Comparison of ENCODE assay signal across 29 cellular contexts in the genomic region with DNA sequence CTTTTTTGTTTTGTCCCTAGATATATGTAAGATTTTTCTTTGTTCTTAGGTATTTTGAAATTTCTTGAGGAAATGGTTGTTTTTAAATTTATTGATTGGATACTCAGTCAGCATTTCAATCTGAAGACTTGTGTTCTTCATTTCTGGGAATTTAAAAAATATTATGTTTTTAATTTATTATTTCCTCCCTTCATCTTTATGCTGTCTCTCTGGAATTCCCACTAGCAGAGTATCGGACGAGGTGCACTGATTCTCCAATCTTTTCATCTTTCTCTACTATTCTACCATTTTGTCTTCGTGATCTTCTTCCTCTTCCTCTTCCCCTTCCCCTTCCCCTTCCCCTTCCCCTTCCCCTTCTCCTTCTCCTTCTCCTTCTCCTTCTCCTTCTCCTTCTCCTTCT. TPM values are rescaled to one million over a fixed set of nuclear protein-coding genes. Genes with fewer than 3 reads are reported as not detected.
"Had no signal": no experiment of that assay in that cellular context is flagged by ENCODE, and none has a peak within 500 bp of the region (broad histone marks: within the 10 kb centered on the region; RNA-seq: fewer than 3 reads in every experiment).

No MANE protein-coding gene starts in this region.

- H3K27ac ChIP-seq: stomach, suprapubic skin, testis, thoracic aorta, thyroid gland, tibial artery, tibial nerve, transverse colon, upper lobe of left lung, upper lobe of right lung, uterus, vagina had no signal

- DNase-seq: stimulated activated CD4-positive, alpha-beta T cell treated with anti-CD3 and anti-CD28 coated beads, Interleukin-2, amount 100 ng/mL, for 48 hours; stimulated activated CD4-positive, alpha-beta T cell treated with anti-CD3 and anti-CD28 coated beads, Interleukin-4, amount 100 ng/mL, for 1 hour; stimulated activated CD4-positive, alpha-beta T cell treated with anti-CD3 and anti-CD28 coated beads, Interleukin-4, amount 100 ng/mL, for 24 hours; stimulated activated CD4-positive, alpha-beta T cell treated with anti-CD3 and anti-CD28 coated beads, Interleukin-4, amount 100 ng/mL, for 4 hours; stimulated activated CD8-positive, alpha-beta memory T cell treated with anti-CD3 and anti-CD28 coated beads, Interleukin-4, amount 100 ng/mL, for 48 hours; stimulated activated naive B cell treated with anti-CD40 and anti-IgM and Interleukin-4, amounts not matched to agents 10 μg/mL and 1 μg/mL and 100 μg/mL, for 72 hours; stimulated activated naive CD4-positive, alpha-beta T cell; stimulated activated naive CD4-positive, alpha-beta T cell treated with Interleukin-2 at 50 U/mL for 16 hours; stimulated activated naive CD8-positive, alpha-beta T cell treated with anti-CD3 and anti-CD28 coated beads, Interleukin-15, amount 100 ng/mL, for 72 hours; stimulated activated naive CD8-positive, alpha-beta T cell treated with anti-CD3 and anti-CD28 coated beads, Interleukin-15, Interleukin-2, amounts not matched to agents 100 U/mL and 50 U/mL, for 24 hours; stomach; substantia nigra; testis; thyroid gland; tibial artery; transverse colon; trophoblast cell; upper lobe of left lung; upper lobe of right lung; uterus had no signal

- ATAC-seq: stimulated activated effector memory CD8-positive, alpha-beta T cell treated with anti-CD3 and anti-CD28 coated beads, Interleukin-12 subunit alpha, Interleukin-12 subunit beta, amount 100 ng/mL, for 72 hours; stimulated activated memory B cell treated with anti-CD40 and anti-IgM and Interleukin-4, amounts not matched to agents 10 μg/mL and 1 μg/mL and 100 μg/mL, for 72 hours; stimulated activated naive B cell treated with anti-CD40 and anti-IgM and Interleukin-4, amounts not matched to agents 10 μg/mL and 1 μg/mL and 100 μg/mL, for 72 hours; stimulated activated naive CD8-positive, alpha-beta T cell treated with anti-CD3 and anti-CD28 coated beads, Interleukin-15, amount 100 ng/mL, for 72 hours; stimulated activated naive CD8-positive, alpha-beta T cell treated with anti-CD3 and anti-CD28 coated beads, Interleukin-15, Interleukin-2, amounts not matched to agents 100 U/mL and 50 U/mL, for 24 hours; upper lobe of right lung had no signal

- H3K36me3 ChIP-seq: stomach, suprapubic skin, thoracic aorta, thyroid gland, tibial artery, tibial nerve, transverse colon, upper lobe of left lung, uterus, vagina had no signal

- H3K27me3 ChIP-seq: stomach, testis, thyroid gland, tibial artery, tibial nerve, transverse colon, upper lobe of left lung, upper lobe of right lung, uterus, vagina had no signal

- H3K4me1 ChIP-seq: stomach, suprapubic skin, testis, thyroid gland, tibial artery, tibial nerve, transverse colon, upper lobe of left lung, upper lobe of right lung, uterus, vagina had no signal

- H3K4me3 ChIP-seq: stomach, suprapubic skin, testis, thoracic aorta, thyroid gland, tibial artery, tibial nerve, transverse colon, upper lobe of left lung, upper lobe of right lung, uterus, vagina had no signal

- H3K9me3 ChIP-seq: stomach, suprapubic skin, testis, thoracic aorta, thyroid gland, tibial artery, transverse colon, upper lobe of left lung, upper lobe of right lung, uterus, vagina had no signal

RNA-seq across cellular contexts. Expression of gene SCTR, which starts 12.3 kb away (rescaled TPM):
- total RNA-seq: subcutaneous adipose tissue, suprapubic skin, thoracic aorta, thyroid gland, tibial nerve, transverse colon, ureter, urinary bladder, uterus, vagina had no signal
- polyA plus RNA-seq: urinary bladder had no signal

RNA-seq across cellular contexts. Expression of gene CFAP221, which starts 32.3 kb away (rescaled TPM):
- total RNA-seq: transverse colon had no signal
